Comparison of ENCODE assay signal across 23 cellular contexts in the genomic region with DNA sequence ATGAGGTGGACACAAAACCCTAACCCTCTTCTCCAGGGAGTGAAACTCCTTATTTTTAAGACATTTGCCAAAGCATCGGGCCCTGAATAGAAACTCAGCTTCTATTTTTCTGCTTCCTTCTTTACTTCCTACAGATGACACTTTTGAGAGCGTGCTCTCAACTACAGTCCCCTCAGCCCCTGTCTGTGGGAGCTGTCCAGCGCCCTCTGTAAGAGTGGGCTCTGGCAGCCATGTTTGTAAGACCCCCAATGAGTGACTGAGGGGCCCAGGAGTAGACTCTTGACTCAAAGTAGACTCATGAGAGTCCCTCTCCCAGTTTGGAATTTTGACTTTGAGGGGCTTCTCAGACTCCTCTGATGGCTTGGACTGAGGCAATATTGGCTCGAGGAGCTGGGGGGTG. TPM values are rescaled to one million over a fixed set of nuclear protein-coding genes. Genes with fewer than 3 reads are reported as not detected.
DNase-seq lines count a peak whose midpoint lies in the region; ATAC-seq, FAIRE-seq and TF ChIP-seq lines count a peak whose summit lies in the region.
"Had no signal": no experiment of that assay in that cellular context is flagged by ENCODE, and none has a peak within 500 bp of the region (broad histone marks: within the 10 kb centered on the region; RNA-seq: fewer than 3 reads in every experiment).

No MANE protein-coding gene starts in this region.

- no peak overlapping the region for H2AK5ac ChIP-seq in mesendoderm (ENCODE audit: low read length)

- H2AFZ ChIP-seq in HCT116 (ENCODE audit: low read depth, low read length, poor library complexity, severe bottlenecking), result no peak overlapping the region
- H2AFZ ChIP-seq: neural progenitor cell had no signal

- no peak overlapping the region for H3K56ac ChIP-seq in mesendoderm (ENCODE audit: low read length)

- H3K79me2 ChIP-seq in HCT116 (ENCODE audit: insufficient read depth, low read length) (no peaks in the 10 kb centered on the region), mesendoderm (ENCODE audit: control insufficient read depth, insufficient read depth, low read length) (no peaks in the 10 kb centered on the region)

- TF ChIP-seq CTCF in HCT116 (IDR thresholded peaks at IDR 0.05 in 2 of 3, conservative IDR thresholded peaks at IDR 0.05 in 1 of 3; ENCODE audit: borderline replicate concordance in 1 of 3, insufficient read depth in 1 of 3, low read depth in 2 of 3, low read length in 2 of 3) (no peak), activated B cell treated with CpG ODN at 0.5 μM for 24 hours (IDR thresholded peaks at IDR 0.05) (no peak), WTC11 (IDR thresholded peaks at IDR 0.05) (no peak)

- H2BK120ac ChIP-seq in mesendoderm (ENCODE audit: low read depth, low read length), result no peak overlapping the region

- H2BK5ac ChIP-seq in mesendoderm (ENCODE audit: low read length), result no peak overlapping the region

- RAD21 ChIA-PET in HCT116 (lab: Charles Lee; ENCODE audit: low non-redundant PET in 1 of 2, low total read pairs in 2 of 2, uncharacterized antibody in 2 of 2, unreplicated experiment in 2 of 2), result no interaction called here

- H3K4me3 ChIP-seq in HCT116 (replicated peaks in 1 of 2; ENCODE audit: low read depth in 1 of 2, low read length in 2 of 2) (no peak overlapping the region), mesendoderm (ENCODE audit: low read length) (no peak overlapping the region)
- H3K4me3 ChIP-seq: neural progenitor cell, psoas muscle, skin epidermis, upper lobe of left lung had no signal

- no peak for TF ChIP-seq POLR2A in HCT116 (IDR thresholded peaks at IDR 0.05; ENCODE audit: borderline replicate concordance, extremely low read depth, insufficient read depth, insufficient read length)

- H4K20me1 ChIP-seq in HCT116 (ENCODE audit: insufficient read depth), result no peaks in the 10 kb centered on the region

- intact Hi-C loops in HCT116 (cut with micrococcal nuclease) (no loop called here), activated B cell treated with CpG ODN at 0.5 μM for 24 hours (cut with micrococcal nuclease) (loop anchor here (1.0 to 2.0 kb wide), 2 partner anchors 19 to 64 kb away; no protein-coding TSS in a partner anchor)

- CTCF ChIA-PET in HCT116 (lab: Charles Lee) (no interaction called here), activated B cell treated with CpG ODN at 0.5 μM for 24 hours (lab: Charles Lee) (interaction anchor here (1.0 to 3.2 kb wide), 8 partner anchors 8 to 64 kb away, joined by 3 to 22 read pairs (median 4); no protein-coding TSS in a partner anchor), WTC11 (lab: Charles Lee) (interaction anchor here (1.2 to 2.8 kb wide), 3 partner anchors 19 to 64 kb away, joined by 4 to 13 read pairs (median 4); no protein-coding TSS in a partner anchor)

- H3K4ac ChIP-seq in mesendoderm (ENCODE audit: low read depth, low read length), result no peak overlapping the region

- no peak for FAIRE-seq in HTR-8/SVneo (lab: Jason Lieb, UNC)
- FAIRE-seq: frontal cortex, islet of Langerhans had no signal

- H3K9me2 ChIP-seq in HCT116 (ENCODE audit: insufficient read depth), result no peaks in the 10 kb centered on the region

- H3K36me3 ChIP-seq in HCT116 (ENCODE audit: control insufficient read depth in 1 of 2, insufficient read depth in 2 of 2, low read length in 2 of 2) (no peaks in the 10 kb centered on the region), mesendoderm (ENCODE audit: control insufficient read depth, insufficient read depth, low read length) (no peaks in the 10 kb centered on the region)
- H3K36me3 ChIP-seq: BE2C, neural progenitor cell, upper lobe of left lung had no signal

- POLR2A ChIA-PET in HCT116 (lab: Charles Lee) (no interaction called here), activated B cell treated with CpG ODN at 0.5 μM for 24 hours (lab: Charles Lee) (interaction anchor here (1.0 to 10.1 kb wide), 9 partner anchors 10 to 370 kb away, joined by 3 to 132 read pairs (median 6); a partner anchor contains a TSS), WTC11 (lab: Charles Lee) (no interaction called here)

- no peaks in the 10 kb centered on the region for H3K79me1 ChIP-seq in mesendoderm (ENCODE audit: low read length)

- H3K9me3 ChIP-seq in HCT116 (ENCODE audit: control insufficient read depth in 1 of 2, insufficient read depth in 1 of 2, low read depth in 1 of 2, low read length in 2 of 2), result no peaks in the 10 kb centered on the region
- H3K9me3 ChIP-seq: BE2C, psoas muscle, upper lobe of left lung had no signal

- H3K4me1 ChIP-seq in HCT116 (ENCODE audit: control insufficient read depth in 1 of 2, insufficient read depth in 2 of 2, low read length in 2 of 2) (no peaks in the 10 kb centered on the region), mesendoderm (ENCODE audit: control insufficient read depth, low read depth, low read length) (no peaks in the 10 kb centered on the region)
- H3K4me1 ChIP-seq: BE2C, neural progenitor cell, psoas muscle had no signal

- H4K5ac ChIP-seq in mesendoderm (ENCODE audit: low read length), result no peak overlapping the region

- peak overlapping the region; percentile 66 for H3K23ac ChIP-seq in mesendoderm (ENCODE audit: low read length)

- H3K9ac ChIP-seq in HCT116 (ENCODE audit: low read length) (no peak overlapping the region), mesendoderm (ENCODE audit: low read length) (no peak overlapping the region)
- H3K9ac ChIP-seq: neural progenitor cell had no signal

- no peak overlapping the region for H3K18ac ChIP-seq in mesendoderm (ENCODE audit: low read length)

- no peaks in the 10 kb centered on the region for H3K27me3 Mint-ChIP-seq in T-helper 1 cell treated with Interleukin-12 subunit alpha and Interleukin-12 subunit beta and Interleukin-4 antibody, amounts not matched to agents 30 μg/mL and 1 μg/mL, for 36 hours (ENCODE audit: low read depth)
- H3K27me3 Mint-ChIP-seq in activated B cell treated with CpG ODN at 0.5 μM for 24 hours (no peaks in the 10 kb centered on the region), WTC11 (ENCODE audit: low read depth) (no peaks in the 10 kb centered on the region)

- no CpG with 5 or more reads among the region's 4 CpGs for WGBS in mesendoderm (ENCODE audit: extremely low coverage, insufficient coverage, low lambda C conversion rate)

- peak overlapping the region; percentile 9 for H3K4me3 Mint-ChIP-seq in T-helper 1 cell treated with Interleukin-12 subunit alpha and Interleukin-12 subunit beta and Interleukin-4 antibody, amounts not matched to agents 30 μg/mL and 1 μg/mL, for 36 hours
- H3K4me3 Mint-ChIP-seq in activated B cell treated with CpG ODN at 0.5 μM for 24 hours, result peak overlapping the region; percentile 46
- H3K4me3 Mint-ChIP-seq in WTC11, result no peak overlapping the region
- H3K4me3 Mint-ChIP-seq: H9, neural progenitor cell had no signal

- no peak overlapping the region for H2BK15ac ChIP-seq in mesendoderm (replicated peaks; ENCODE audit: low read depth)

- H3K27ac ChIP-seq in HCT116 (ENCODE audit: low read depth, low read length), result no peak overlapping the region
- H3K27ac ChIP-seq in mesendoderm (ENCODE audit: low read depth, low read length), result no peak overlapping the region
- H3K27ac ChIP-seq: neural progenitor cell, psoas muscle, upper lobe of left lung had no signal

- no peaks in the 10 kb centered on the region for H3K9me3 Mint-ChIP-seq in T-helper 1 cell treated with Interleukin-12 subunit alpha and Interleukin-12 subunit beta and Interleukin-4 antibody, amounts not matched to agents 30 μg/mL and 1 μg/mL, for 36 hours
- H3K9me3 Mint-ChIP-seq in activated B cell treated with CpG ODN at 0.5 μM for 24 hours, result no peaks in the 10 kb centered on the region
- H3K9me3 Mint-ChIP-seq in WTC11, result 0 out of 2 replicates have a peak, but pooled peaks cover 4% of the 10 kb centered on the region
- H3K9me3 Mint-ChIP-seq: H9, neural progenitor cell had no signal

- ATAC-seq in HCT116 (no peak), activated B cell treated with CpG ODN at 0.5 μM for 24 hours (ENCODE audit: low read depth) (no peak), WTC11 (no peak)
- ATAC-seq: psoas muscle had no signal

- H3K27me3 ChIP-seq in HCT116 (ENCODE audit: insufficient read depth, low read length) (no peaks in the 10 kb centered on the region), mesendoderm (ENCODE audit: insufficient read depth, low read length, poor library complexity) (no peaks in the 10 kb centered on the region)
- H3K27me3 ChIP-seq: BE2C, neural progenitor cell, upper lobe of left lung had no signal

- H4K8ac ChIP-seq in mesendoderm (ENCODE audit: low read depth, low read length), result no peak overlapping the region

- H3K4me1 Mint-ChIP-seq in T-helper 1 cell treated with Interleukin-12 subunit alpha and Interleukin-12 subunit beta and Interleukin-4 antibody, amounts not matched to agents 30 μg/mL and 1 μg/mL, for 36 hours (ENCODE audit: low read depth), result peaks cover 57% of the 10 kb centered on the region
- H3K4me1 Mint-ChIP-seq in activated B cell treated with CpG ODN at 0.5 μM for 24 hours, result peaks cover 66% of the 10 kb centered on the region
- H3K4me1 Mint-ChIP-seq in WTC11, result no peaks in the 10 kb centered on the region
- H3K4me1 Mint-ChIP-seq: H9 had no signal

- no TSS peak for BruUV-seq in HCT116 (replicated peaks; lab: Mats Ljungman, UMichigan)

- peak overlapping the region; percentile 87 for H3K27ac Mint-ChIP-seq in T-helper 1 cell treated with Interleukin-12 subunit alpha and Interleukin-12 subunit beta and Interleukin-4 antibody, amounts not matched to agents 30 μg/mL and 1 μg/mL, for 36 hours
- H3K27ac Mint-ChIP-seq in activated B cell treated with CpG ODN at 0.5 μM for 24 hours (peak overlapping the region; percentile 77), WTC11 (no peak overlapping the region)
- H3K27ac Mint-ChIP-seq: H9, neural progenitor cell had no signal

- DNase-seq in T-helper 1 cell, result no peak
- DNase-seq in HCT116 (ENCODE audit: low read depth, low spot score), result no peak
- DNase-seq in activated B cell treated with CpG ODN at 0.5 μM for 24 hours, result no peak
- DNase-seq in mesendoderm, result no peak
- no peak for DNase-seq in GDM1 (lab: John Stamatoyannopoulos, UW)
- DNase-seq in WTC11 (ENCODE audit: low spot score), result no peak
- DNase-seq in HTR-8/SVneo (ENCODE audit: insufficient read length, low spot score), result no peak
- DNase-seq: activated naive CD4-positive, alpha-beta T cell; aorta; BE2C; central memory CD4-positive, alpha-beta T cell; H9; NCI-H1417 treated with DMSO at 0.1 percent for 48 hours; NCI-H526; psoas muscle; Right ventricle myocardium superior; upper lobe of left lung had no signal

- H3K4me2 ChIP-seq in HCT116 (ENCODE audit: low read length) (no peak overlapping the region), mesendoderm (ENCODE audit: low read length) (no peak overlapping the region)
- H3K4me2 ChIP-seq: neural progenitor cell had no signal

- TF ChIP-seq RAD21 in HCT116 (IDR thresholded peaks at IDR 0.05; ENCODE audit: low read depth), result no peak

- peaks cover 4% of the 10 kb centered on the region for H3K36me3 Mint-ChIP-seq in T-helper 1 cell treated with Interleukin-12 subunit alpha and Interleukin-12 subunit beta and Interleukin-4 antibody, amounts not matched to agents 30 μg/mL and 1 μg/mL, for 36 hours (ENCODE audit: low read depth)
- H3K36me3 Mint-ChIP-seq in activated B cell treated with CpG ODN at 0.5 μM for 24 hours (ENCODE audit: low read depth), result no peaks in the 10 kb centered on the region
- H3K36me3 Mint-ChIP-seq in WTC11, result no peaks in the 10 kb centered on the region
- H3K36me3 Mint-ChIP-seq: neural progenitor cell had no signal

RNA-seq across cellular contexts. Expression of a gene that starts 25.5 kb away (rescaled TPM):
- total RNA-seq in HCT116 (2021; ENCODE audit: unreplicated experiment) (0.69 TPM), activated B cell treated with CpG ODN at 0.5 μM for 24 hours (160 and 171 TPM in 2 replicates), WTC11 (2021) (0.73 TPM in 1 of 3 replicates, not detected in the others)
- not detected in 2 replicates for polyA plus RNA-seq in HCT116 (2012)
- not detected for polyA plus RNA-seq in mesendoderm (2013, experiment 1 of 2)
- not detected for polyA plus RNA-seq in mesendoderm (2013, experiment 2 of 2)
- total RNA-seq: A172, H9 had no signal

Comparison
In these comparisons a context has a peak if more than half of its experiments do, and no peak if none do; other contexts are left out.
1. RNA of a gene that starts 25.5 kb away (total RNA-seq): 160 to 171 TPM in activated B cell treated with CpG ODN at 0.5 μM for 24 hours; 0.69 TPM in HCT116 (single experiment) and 0.73 TPM in WTC11; every median in the first group is over 10 times any median in the second.